19 cellular contexts compared by ENCODE assay signal in genomic region chr7:22393825-22394458, GRCh38. TPM values are rescaled to one million over a fixed set of nuclear protein-coding genes. Genes with fewer than 3 reads are reported as not detected.
DNase-seq lines count a peak whose midpoint lies in the region; ATAC-seq lines count a peak whose summit lies in the region.
"Had no signal": no experiment of that assay in that cellular context is flagged by ENCODE, and none has a peak within 500 bp of the region (broad histone marks: within the 10 kb centered on the region; RNA-seq: fewer than 3 reads in every experiment).

No MANE protein-coding gene starts in this region.

- DNase-seq in AG20443 (ENCODE audit: low spot score) (peak; percentile 71), HT-29 (ENCODE audit: low spot score) (peak; percentile 16), occipital lobe (lab: John Stamatoyannopoulos, UW) (peak; percentile 62), D341Med (ENCODE audit: low spot score) (no peak)
- no peak for DNase-seq in activated CD4-positive, alpha-beta T cell treated with anti-CD3 and anti-CD28 coated beads, Interleukin-2, amount 50 U/mL, for 4 hours
- DNase-seq: activated CD4-positive, alpha-beta T cell treated with anti-CD3 and anti-CD28 coated beads, Interleukin-2, amount 50 U/mL, for 1 hour; activated T-cell treated with anti-CD3 and anti-CD28 coated beads, Interleukin-2, amount 50 U/mL, for 48 hours; DMS 273 treated with DMSO at 0.1 percent for 48 hours; heart left ventricle; kidney glomerular epithelial cell; NCI-H2171; SJCRH30; testis had no signal

- H3K27ac ChIP-seq in cingulate gyrus (ENCODE audit: low read depth, low read length), result peak overlapping the region; percentile 47
- H3K27ac ChIP-seq: epithelial cell of prostate, heart left ventricle, prostate gland, SJCRH30, testis had no signal

- ATAC-seq in GM18519 (IDR thresholded peaks at IDR 0.05; ENCODE audit: low FRiP score, unreplicated experiment), result no peak
- no peak for ATAC-seq in GM19452 (IDR thresholded peaks at IDR 0.05; ENCODE audit: unreplicated experiment)
- ATAC-seq: HCT116, heart left ventricle had no signal

RNA-seq across cellular contexts. Expression of gene RAPGEF5, which starts 37.0 kb away (rescaled TPM):
- total RNA-seq in HT-29 (2014; rRNA removed; shearing (Covaris generic)), result 8.9 and 9.3 TPM in 2 replicates
- total RNA-seq in occipital lobe, result 81.4 TPM

Comparison
In these comparisons a context has a peak if more than half of its experiments do, and no peak if none do; other contexts are left out.
1. DNase-seq: peak in AG20443 (single experiment), HT-29 (single experiment) and occipital lobe (single experiment); none in D341Med (single experiment) and activated CD4-positive, alpha-beta T cell treated with anti-CD3 and anti-CD28 coated beads, Interleukin-2, amount 50 U/mL, for 4 hours (0 of 2).